8 cellular contexts compared by ENCODE assay signal in genomic region chr5:14676320-14676719, GRCh38. TPM values are rescaled to one million over a fixed set of nuclear protein-coding genes. Genes with fewer than 3 reads are reported as not detected.
DNase-seq lines count a peak whose midpoint lies in the region; ATAC-seq and TF ChIP-seq lines count a peak whose summit lies in the region.

No MANE protein-coding gene starts in this region.

- no peaks in the 10 kb centered on the region for H3K9me3 ChIP-seq in CD8-positive, alpha-beta memory T cell (ENCODE audit: low read length)

- peak in 1 of 5 donors; percentile 51 for DNase-seq in CD8-positive, alpha-beta memory T cell
- peak; percentile 40 for DNase-seq in activated T-cell treated with anti-CD3 and anti-CD28 coated beads, Interleukin-2, amount 50 U/mL, for 1 hour
- no peak for DNase-seq in immature natural killer cell
- DNase-seq in NCI-H1694 (lab: John Stamatoyannopoulos, UW) = no peak
- no peak for DNase-seq in GM10266 (ENCODE audit: extremely low spot score)
- DNase-seq in NCI-H187 treated with DMSO at 0.1 percent for 48 hours (lab: John Stamatoyannopoulos, UW) = no peak

- no peak for TF ChIP-seq CTCF in GM10266 (IDR thresholded peaks at IDR 0.05; ENCODE audit: control insufficient read depth, insufficient read depth, low read depth, missing control alignments)

- H3K36me3 Mint-ChIP-seq in CD8-positive, alpha-beta memory T cell = peaks cover 5 to 75% (median 16%) of the 10 kb centered on the region in 3 donors
- H3K36me3 Mint-ChIP-seq in immature natural killer cell = peaks cover 6 to 26% (median 7%) of the 10 kb centered on the region in 3 donors

- no peaks in the 10 kb centered on the region for H3K9me3 Mint-ChIP-seq in CD8-positive, alpha-beta memory T cell
- H3K9me3 Mint-ChIP-seq in immature natural killer cell = no peaks in the 10 kb centered on the region

- ATAC-seq in GM19468 (IDR thresholded peaks at IDR 0.05; ENCODE audit: extremely low read depth, unreplicated experiment) (peak; percentile 23), HG03469 (IDR thresholded peaks at IDR 0.05; ENCODE audit: unreplicated experiment) (peak; percentile 38)

- H3K27ac ChIP-seq in CD8-positive, alpha-beta memory T cell (ENCODE audit: low read depth, low read length) = peak overlapping the region; percentile 43

- peak overlapping the region; percentile 80 to 93 (median 91) for H3K27ac Mint-ChIP-seq in CD8-positive, alpha-beta memory T cell
- H3K27ac Mint-ChIP-seq in immature natural killer cell = peak overlapping the region; percentile 81 to 87 (median 84)

- H3K4me3 ChIP-seq in CD8-positive, alpha-beta memory T cell (ENCODE audit: low read length) = peak overlapping the region; percentile 26

- H3K4me1 Mint-ChIP-seq in CD8-positive, alpha-beta memory T cell = peaks cover 68 to 83% (median 81%) of the 10 kb centered on the region in 3 donors
- H3K4me1 Mint-ChIP-seq in immature natural killer cell = peaks cover 61 to 86% of the 10 kb centered on the region in 2 donors

- peaks cover 8% of the 10 kb centered on the region for H3K36me3 ChIP-seq in CD8-positive, alpha-beta memory T cell (ENCODE audit: insufficient read depth, low read length)

- H3K27me3 ChIP-seq in CD8-positive, alpha-beta memory T cell (ENCODE audit: insufficient read depth, low read length, poor library complexity, severe bottlenecking) = no peaks in the 10 kb centered on the region

- H3K4me1 ChIP-seq in CD8-positive, alpha-beta memory T cell (ENCODE audit: insufficient read depth, low read length) = peaks cover 48% of the 10 kb centered on the region

- peak overlapping the region; percentile 40 to 86 (median 75) for H3K4me3 Mint-ChIP-seq in CD8-positive, alpha-beta memory T cell
- peak overlapping the region; percentile 59 to 78 (median 74) for H3K4me3 Mint-ChIP-seq in immature natural killer cell

- POLR2A ChIA-PET in CD8-positive, alpha-beta memory T cell (lab: Charles Lee) = interaction anchor here (1.3 kb wide), 1 partner anchor 9 kb away, joined by 4 read pairs; no protein-coding TSS in a partner anchor

- CTCF ChIA-PET in CD8-positive, alpha-beta memory T cell (lab: Charles Lee) = interaction anchor here (1.2 to 3.4 kb wide), 4 partner anchors 9 to 31 kb away, joined by 3 to 12 read pairs (median 3); no protein-coding TSS in a partner anchor

- no peaks in the 10 kb centered on the region for H3K27me3 Mint-ChIP-seq in CD8-positive, alpha-beta memory T cell
- peaks cover 0 to 14% (median 7%) of the 10 kb centered on the region in 3 donors for H3K27me3 Mint-ChIP-seq in immature natural killer cell (ENCODE audit: low read depth in 3 of 3)

RNA-seq across cellular contexts. Expression of gene OTULIN, which starts 11.8 kb away (rescaled TPM):
- 10 to 100 TPM; 86.2 to 87.6 TPM for total RNA-seq in CD8-positive, alpha-beta memory T cell
- 28.1 TPM for polyA plus RNA-seq in CD8-positive, alpha-beta memory T cell
- polyA plus RNA-seq in immature natural killer cell = 10 to 100 TPM; 15.4 to 23.8 (median 20.4) TPM
